ENCODE assay signal across 10 cellular contexts in the genomic region with DNA sequence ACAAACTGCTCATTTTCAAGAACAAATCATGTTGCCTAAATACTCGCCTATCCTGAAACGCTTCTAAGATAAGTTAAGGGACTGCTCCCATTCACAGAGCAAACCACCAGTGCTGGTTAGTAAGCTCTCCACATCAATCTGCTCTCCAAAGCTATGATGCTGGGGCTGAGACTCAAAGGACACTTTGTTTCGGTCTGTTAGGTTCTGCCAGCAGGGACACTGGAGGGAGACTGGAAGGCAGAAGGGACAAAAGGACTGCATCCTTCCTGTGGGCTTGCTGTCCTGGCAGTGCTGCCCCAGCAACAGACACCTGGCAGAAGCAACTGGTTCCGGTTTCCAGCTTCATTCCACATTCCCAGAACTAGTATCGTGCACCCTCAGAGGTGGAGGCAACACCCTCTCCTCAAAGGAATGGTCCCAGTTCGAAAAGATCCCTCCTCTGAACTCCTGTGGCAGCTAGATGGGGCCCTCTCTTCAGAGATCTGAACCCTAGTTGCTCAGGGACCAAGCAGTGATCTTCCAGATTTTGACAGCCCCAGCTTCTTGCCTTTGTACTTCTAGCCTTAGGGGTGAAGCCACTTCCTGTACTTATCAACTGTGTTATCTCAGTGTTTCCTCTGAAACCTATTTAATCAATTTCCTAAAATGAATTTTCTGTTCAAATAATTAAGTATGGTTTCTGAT.
A peak's percentile ranks its signal among the peaks of the same experiment; 100 is the strongest.
DNase-seq lines count a peak whose midpoint lies in the region; ATAC-seq and TF ChIP-seq lines count a peak whose summit lies in the region.
"Had no signal": no experiment of that assay in that cellular context is flagged by ENCODE, and none has a peak within 500 bp of the region (broad histone marks: within the 10 kb centered on the region; RNA-seq: fewer than 3 reads in every experiment).

No MANE protein-coding gene starts in this region.

- no peak for TF ChIP-seq CTCF in H9 (conservative IDR thresholded peaks at IDR 0.05)
- TF ChIP-seq CTCF in choroid plexus epithelial cell (conservative IDR thresholded peaks at IDR 0.05; ENCODE audit: low read depth, low read length), result peak; percentile 49

- H3K79me1 ChIP-seq in H9 (ENCODE audit: insufficient read depth, low read depth, low read length, poor library complexity, severe bottlenecking) (no peaks in the 10 kb centered on the region), neuronal stem cell (ENCODE audit: low read depth, low read length) (no peaks in the 10 kb centered on the region)

- H2BK20ac ChIP-seq in H9 (ENCODE audit: low read depth, low read length, poor library complexity, severe bottlenecking), result no peak overlapping the region

- H3K4ac ChIP-seq in H9 (ENCODE audit: low read depth, low read length), result no peak overlapping the region
- H3K4ac ChIP-seq in neuronal stem cell (ENCODE audit: low read length), result no peak overlapping the region

- peaks cover 9 to 91% of the 10 kb centered on the region in 2 donors for H3K36me3 ChIP-seq in neuronal stem cell (replicated peaks in 1 of 2; ENCODE audit: control insufficient read depth in 2 of 2, insufficient read depth in 2 of 2, low read length in 2 of 2)

- H2BK15ac ChIP-seq in H9 (ENCODE audit: low read depth, low read length), result no peak overlapping the region
- no peak overlapping the region for H2BK15ac ChIP-seq in neuronal stem cell (ENCODE audit: low read length)

- peaks cover 24 to 68% (median 56%) of the 10 kb centered on the region in 3 experiments; a peak in 6 of 7 replicates for H3K36me3 Mint-ChIP-seq in H9 (ENCODE audit: insufficient read depth in 1 of 3, low read depth in 3 of 3)
- H3K36me3 Mint-ChIP-seq in activated CD4-positive, alpha-beta T cell treated with anti-CD3 and anti-CD28 coated beads, Interleukin-2, amount 10 ng/mL, durations not matched to agents 7 days and 5 days (ENCODE audit: low read depth), result peaks cover 69% of the 10 kb centered on the region

- no peak overlapping the region for H3K18ac ChIP-seq in H9 (ENCODE audit: insufficient read length, low read depth, low read length)
- peak overlapping the region; percentile 55 for H3K18ac ChIP-seq in neuronal stem cell (ENCODE audit: low read length)

- no peaks in the 10 kb centered on the region for H4K20me1 ChIP-seq in H9 (ENCODE audit: control insufficient read depth, insufficient read depth, insufficient read length)

- H3K9me3 ChIP-seq in H9 (ENCODE audit: control insufficient read depth, low read depth, low read length) (no peaks in the 10 kb centered on the region), neuronal stem cell (replicated peaks in 1 of 2; ENCODE audit: control insufficient read depth in 2 of 2, insufficient read depth in 1 of 2, low read depth in 1 of 2, low read length in 2 of 2) (no peaks in the 10 kb centered on the region)
- H3K9me3 ChIP-seq: MG63, thyroid gland had no signal

- H3K23ac ChIP-seq in H9 (ENCODE audit: insufficient read length, low read depth, low read length), result no peak overlapping the region
- H3K23ac ChIP-seq in neuronal stem cell (ENCODE audit: low read depth, low read length, poor library complexity), result peak overlapping the region; percentile 88

- H3K14ac ChIP-seq in H9 (ENCODE audit: insufficient read depth, low read length) (no peak overlapping the region; the same call in 1 of the 2 replicates), neuronal stem cell (ENCODE audit: low read length) (no peak overlapping the region)

- H3K9ac ChIP-seq in H9 (ENCODE audit: extremely low read depth, insufficient read length, low read length) (no peak overlapping the region), neuronal stem cell (ENCODE audit: low read depth, low read length, poor library complexity) (no peak overlapping the region)

- no peak overlapping the region for H4K91ac ChIP-seq in H9 (ENCODE audit: insufficient read length, low read depth, low read length)
- no peak overlapping the region for H4K91ac ChIP-seq in neuronal stem cell (ENCODE audit: low read depth, low read length, poor library complexity)

- H3K23me2 ChIP-seq in H9 (ENCODE audit: insufficient read length, low read depth, low read length, poor library complexity, severe bottlenecking), result no peaks in the 10 kb centered on the region

- POLR2A ChIA-PET in activated CD4-positive, alpha-beta T cell treated with anti-CD3 and anti-CD28 coated beads, Interleukin-2, amount 10 ng/mL, durations not matched to agents 7 days and 5 days (lab: Charles Lee), result interaction anchor here (0.9 kb wide), 1 partner anchor 74 kb away, joined by 3 read pairs; no protein-coding TSS in a partner anchor

- no peaks in the 10 kb centered on the region; a peak in 2 of 4 replicates for H3K4me1 Mint-ChIP-seq in H9
- H3K4me1 Mint-ChIP-seq in activated CD4-positive, alpha-beta T cell treated with anti-CD3 and anti-CD28 coated beads, Interleukin-2, amount 10 ng/mL, durations not matched to agents 7 days and 5 days, result peaks cover 53% of the 10 kb centered on the region

- no peaks in the 10 kb centered on the region; the same call in 1 of the 2 replicates for H3K4me1 ChIP-seq in H9 (ENCODE audit: insufficient read depth, low read length)
- peaks cover 0 to 3% of the 10 kb centered on the region in 2 donors for H3K4me1 ChIP-seq in neuronal stem cell (ENCODE audit: control insufficient read depth in 2 of 2, insufficient read depth in 1 of 2, low read depth in 1 of 2, low read length in 2 of 2)
- H3K4me1 ChIP-seq: thyroid gland had no signal

- no CpG with 5 or more reads among the region's 6 CpGs for WGBS in H9 (ENCODE audit: extremely low coverage, insufficient read length, low lambda C conversion rate)
- WGBS in neuronal stem cell (ENCODE audit: extremely low coverage in 2 of 2, insufficient read length in 2 of 2, insufficient replicate concordance in 1 of 2), 2 donors, result no CpG with 5 or more reads among the region's 6 CpGs

- H2AFZ ChIP-seq in H9 (ENCODE audit: low read length), result no peak overlapping the region
- H2AFZ ChIP-seq in neuronal stem cell (ENCODE audit: low read length), result no peak overlapping the region

- no peak overlapping the region for H3T11ph ChIP-seq in H9 (ENCODE audit: low read length)

- ATAC-seq in GM21526 (IDR thresholded peaks at IDR 0.05; ENCODE audit: low FRiP score, unreplicated experiment), result no peak

- no peak overlapping the region for H3K56ac ChIP-seq in H9 (ENCODE audit: insufficient read length, low read depth, low read length)

- H2BK120ac ChIP-seq in H9 (ENCODE audit: low read depth, low read length, poor library complexity, severe bottlenecking) (no peak overlapping the region), neuronal stem cell (ENCODE audit: low read depth, low read length) (no peak overlapping the region)

- H3K79me2 ChIP-seq in H9 (ENCODE audit: insufficient read depth, low read length), result no peaks in the 10 kb centered on the region

- H2AK5ac ChIP-seq in H9 (ENCODE audit: insufficient read length, low read length) (no peak overlapping the region), neuronal stem cell (ENCODE audit: low read depth, low read length) (no peak overlapping the region)

- H3K27ac ChIP-seq in H9 (ENCODE audit: insufficient read length, low read depth, low read length), result no peak overlapping the region
- no peak overlapping the region for H3K27ac ChIP-seq in neuronal stem cell (replicated peaks; ENCODE audit: low read length)
- H3K27ac ChIP-seq: thyroid gland had no signal

- CTCF ChIA-PET in activated CD4-positive, alpha-beta T cell treated with anti-CD3 and anti-CD28 coated beads, Interleukin-2, amount 10 ng/mL, durations not matched to agents 7 days and 5 days (lab: Charles Lee), result interaction anchor here (1.0 to 1.6 kb wide), 6 partner anchors 14 to 81 kb away, joined by 3 to 17 read pairs (median 3); no protein-coding TSS in a partner anchor

- H2BK12ac ChIP-seq in H9 (ENCODE audit: insufficient read length, low read depth, low read length), result no peak overlapping the region
- H2BK12ac ChIP-seq in neuronal stem cell (ENCODE audit: low read length), result no peak overlapping the region

- H4K5ac ChIP-seq in H9 (ENCODE audit: insufficient read length, low read depth, low read length), result no peak overlapping the region

- H3K9me3 Mint-ChIP-seq in H9, result no peaks in the 10 kb centered on the region
- H3K9me3 Mint-ChIP-seq in activated CD4-positive, alpha-beta T cell treated with anti-CD3 and anti-CD28 coated beads, Interleukin-2, amount 10 ng/mL, durations not matched to agents 7 days and 5 days, result no peaks in the 10 kb centered on the region

- H3K27ac Mint-ChIP-seq in H9, result peak overlapping the region in 2 of 3 experiments; percentile 14 to 52; a peak in 1 of 7 replicates
- peak overlapping the region; percentile 85 for H3K27ac Mint-ChIP-seq in activated CD4-positive, alpha-beta T cell treated with anti-CD3 and anti-CD28 coated beads, Interleukin-2, amount 10 ng/mL, durations not matched to agents 7 days and 5 days

- H3K27me3 ChIP-seq in H9 (ENCODE audit: insufficient read depth, low read length), result no peaks in the 10 kb centered on the region
- H3K27me3 ChIP-seq in neuronal stem cell (ENCODE audit: control insufficient read depth in 3 of 3, insufficient read depth in 3 of 3, low read depth in 1 of 3, low read length in 3 of 3), result no peaks in the 10 kb centered on the region
- H3K27me3 ChIP-seq: MG63, thyroid gland had no signal

- no peak overlapping the region for H4K8ac ChIP-seq in H9 (replicated peaks; ENCODE audit: insufficient read length, low read depth, low read length)
- no peak overlapping the region for H4K8ac ChIP-seq in neuronal stem cell (ENCODE audit: low read depth, low read length)

- H2BK5ac ChIP-seq in H9 (ENCODE audit: insufficient read length, low read length) (no peak overlapping the region), neuronal stem cell (ENCODE audit: low read length) (no peak overlapping the region)

- H3K4me3 ChIP-seq in choroid plexus epithelial cell (ENCODE audit: low read depth, low read length) (no peak overlapping the region), neuronal stem cell (ENCODE audit: low read length in 2 of 2) (no peak overlapping the region)
- H3K4me3 ChIP-seq: MG63, smooth muscle cell, thyroid gland had no signal

- DNase-seq in H9 (no peak), choroid plexus epithelial cell (ENCODE audit: low read depth) (peak; percentile 36), neuronal stem cell (ENCODE audit: low spot score) (no peak), AG08395 (ENCODE audit: low spot score) (no peak), T-helper 9 cell (no peak)
- peak; percentile 69 for DNase-seq in activated CD4-positive, alpha-beta T cell treated with anti-CD3 and anti-CD28 coated beads, Interleukin-2, amount 10 ng/mL, durations not matched to agents 7 days and 5 days
- DNase-seq: MG63 had no signal

- no peak overlapping the region for H3K4me3 Mint-ChIP-seq in H9
- H3K4me3 Mint-ChIP-seq in activated CD4-positive, alpha-beta T cell treated with anti-CD3 and anti-CD28 coated beads, Interleukin-2, amount 10 ng/mL, durations not matched to agents 7 days and 5 days, result peak overlapping the region; percentile 35

- H3K4me2 ChIP-seq in H9 (ENCODE audit: insufficient read depth, insufficient read length, low read length), result no peak overlapping the region
- no peak overlapping the region for H3K4me2 ChIP-seq in neuronal stem cell (ENCODE audit: insufficient read depth, low read length, poor library complexity, severe bottlenecking)
- H3K4me2 ChIP-seq: smooth muscle cell had no signal

- H3K27me3 Mint-ChIP-seq in H9 (ENCODE audit: low read depth), result no peaks in the 10 kb centered on the region
- H3K27me3 Mint-ChIP-seq in activated CD4-positive, alpha-beta T cell treated with anti-CD3 and anti-CD28 coated beads, Interleukin-2, amount 10 ng/mL, durations not matched to agents 7 days and 5 days, result no peaks in the 10 kb centered on the region

Comparison
In these comparisons a context has a peak if more than half of its experiments do, and no peak if none do; other contexts are left out.
1. DNase-seq: peak in activated CD4-positive, alpha-beta T cell treated with anti-CD3 and anti-CD28 coated beads, Interleukin-2, amount 10 ng/mL, durations not matched to agents 7 days and 5 days (single experiment) and choroid plexus epithelial cell (single experiment); none in H9 (single experiment), neuronal stem cell (single experiment), AG08395 (single experiment) and T-helper 9 cell (single experiment).